ENCODE assay signal across 20 cellular contexts in genomic region chr15:70825841-70826240, GRCh38. TPM values are rescaled to one million over a fixed set of nuclear protein-coding genes. Genes with fewer than 3 reads are reported as not detected.
DNase-seq lines count a peak whose midpoint lies in the region; ATAC-seq, FAIRE-seq and TF ChIP-seq lines count a peak whose summit lies in the region.
"Had no signal": no experiment of that assay in that cellular context is flagged by ENCODE, and none has a peak within 500 bp of the region (broad histone marks: within the 10 kb centered on the region; RNA-seq: fewer than 3 reads in every experiment).

No MANE protein-coding gene starts in this region.

- H4K91ac ChIP-seq in mesenchymal stem cell (ENCODE audit: low read length): no peak overlapping the region

- no peak for TF ChIP-seq EP300 in A549 (IDR thresholded peaks at IDR 0.05)

- H3K4me3 ChIP-seq in A549 (no peak overlapping the region), adipocyte (ENCODE audit: low read length) (no peak overlapping the region), mesenchymal stem cell (ENCODE audit: insufficient read depth in 1 of 2, low read depth in 1 of 2, low read length in 2 of 2) (no peak overlapping the region), psoas muscle (no peak overlapping the region)
- H3K4me3 ChIP-seq: body of pancreas, ovary, right lobe of liver had no signal

- CTCF ChIA-PET in A549 (lab: Yijun Ruan, JAX): interaction anchor here (0.9 to 20.5 kb wide), 25 partner anchors 9 to 615 kb away, joined by 3 to 331 read pairs (median 8); partner anchors contain the start of genes LARP6 and LRRC49

- FAIRE-seq in A549 (lab: Jason Lieb, UNC): no peak
- peak; percentile 54 for FAIRE-seq in HTR-8/SVneo (lab: Jason Lieb, UNC)

- intact Hi-C loops in psoas muscle (cut with DNase I): loop anchor here (1.0 to 10.0 kb wide), 3 partner anchors 49 to 979 kb away; no protein-coding TSS in a partner anchor

- H3K36me3 ChIP-seq in adipocyte (ENCODE audit: control insufficient read depth, insufficient read depth, low read length, severe bottlenecking): peaks cover 4% of the 10 kb centered on the region
- peaks cover 0 to 16% of the 10 kb centered on the region in 2 experiments for H3K36me3 ChIP-seq in mesenchymal stem cell (ENCODE audit: control insufficient read depth in 1 of 2, insufficient read depth in 2 of 2, low read depth in 1 of 2, low read length in 2 of 2)
- no peaks in the 10 kb centered on the region for H3K36me3 ChIP-seq in psoas muscle (ENCODE audit: insufficient read depth in 1 of 2, low read depth in 1 of 2)
- H3K36me3 ChIP-seq: ovary, right lobe of liver, WERI-Rb-1 had no signal

- WGBS in A549 (ENCODE audit: missing lambda C conversion rate): 87% methylated on average over 8 of the region's 8 CpGs
- WGBS in mesenchymal stem cell: 96% methylated on average over 8 of the region's 8 CpGs
- 90 to 92% (median 92%) methylated on average over 8 of the region's 8 CpGs for WGBS in psoas muscle, 3 donors

- peak overlapping the region; percentile 42 for H3K9ac ChIP-seq in adipocyte (ENCODE audit: low read length)
- peak overlapping the region; percentile 71 for H3K9ac ChIP-seq in mesenchymal stem cell (ENCODE audit: low read length)

- no peak for DNase-seq in A549 (ENCODE audit: low read depth in 1 of 2, low spot score in 1 of 2)
- no peak for DNase-seq in HTR-8/SVneo (ENCODE audit: insufficient read length, low spot score)
- no peak for DNase-seq in adipocyte (ENCODE audit: low read depth)
- no peak for DNase-seq in mesenchymal stem cell
- DNase-seq in psoas muscle: no peak
- DNase-seq in NCI-H510A (lab: John Stamatoyannopoulos, UW): no peak
- DNase-seq: activated CD8-positive, alpha-beta memory T cell treated with anti-CD3 and anti-CD28 coated beads, Interleukin-2, amount 50 U/mL, for 4 hours; activated naive CD8-positive, alpha-beta T cell treated with anti-CD3 and anti-CD28 coated beads for 36 hours; glutamatergic neuron; KG1; NCI-H187 treated with DMSO at 0.1 percent for 48 hours; stimulated activated CD8-positive, alpha-beta memory T cell treated with anti-CD3 and anti-CD28 coated beads, Interleukin-4, amount 100 ng/mL, for 48 hours had no signal

- H3K27ac ChIP-seq in A549 (peak overlapping the region; percentile 69 to 85), mesenchymal stem cell (ENCODE audit: low read length, poor library complexity, severe bottlenecking) (no peak overlapping the region), psoas muscle (no peak overlapping the region)
- H3K27ac ChIP-seq: body of pancreas, ovary, right lobe of liver, WERI-Rb-1 had no signal

- no peak for TF ChIP-seq POLR2A in A549 (IDR thresholded peaks at IDR 0.05; ENCODE audit: low read length)

- no peak overlapping the region for H3K18ac ChIP-seq in mesenchymal stem cell (ENCODE audit: low read depth in 1 of 2, low read length in 2 of 2)

- peak overlapping the region; percentile 74 for H2AK5ac ChIP-seq in mesenchymal stem cell (ENCODE audit: low read length, severe bottlenecking)

- peaks cover 4% of the 10 kb centered on the region for H3K79me1 ChIP-seq in mesenchymal stem cell (replicated peaks; ENCODE audit: low read length, poor library complexity, severe bottlenecking)

- TF ChIP-seq RAD21 in A549 (conservative IDR thresholded peaks at IDR 0.05 in 1 of 2, IDR thresholded peaks at IDR 0.05 in 1 of 2): no peak

- H2AFZ ChIP-seq in mesenchymal stem cell (ENCODE audit: low read depth, low read length): no peak overlapping the region

- peak overlapping the region in 1 of 2 experiments; percentile 31 for H2BK12ac ChIP-seq in mesenchymal stem cell (ENCODE audit: low read length in 2 of 2)

- H4K8ac ChIP-seq in mesenchymal stem cell (ENCODE audit: low read length): no peak overlapping the region

- POLR2A ChIA-PET in A549 (lab: Yijun Ruan, JAX): interaction anchor here (1.4 to 1.6 kb wide), 2 partner anchors 38 to 49 kb away, joined by 5 read pairs; no protein-coding TSS in a partner anchor

- H3K9me3 ChIP-seq in A549: no peaks in the 10 kb centered on the region
- H3K9me3 ChIP-seq in adipocyte (ENCODE audit: control insufficient read depth, low read length): no peaks in the 10 kb centered on the region
- no peaks in the 10 kb centered on the region for H3K9me3 ChIP-seq in mesenchymal stem cell (ENCODE audit: control insufficient read depth, low read length)
- H3K9me3 ChIP-seq in psoas muscle: no peaks in the 10 kb centered on the region
- H3K9me3 ChIP-seq: body of pancreas, ovary, right lobe of liver had no signal

- peak overlapping the region; percentile 50; the same call in 2 of the 3 replicates for H3K4me2 ChIP-seq in A549
- H3K4me2 ChIP-seq in mesenchymal stem cell (ENCODE audit: low read length, poor library complexity, severe bottlenecking): no peak overlapping the region

- H3K4ac ChIP-seq in mesenchymal stem cell (ENCODE audit: low read depth in 1 of 2, low read length in 2 of 2): no peak overlapping the region

- peaks cover 36% of the 10 kb centered on the region for H3K4me1 ChIP-seq in A549
- H3K4me1 ChIP-seq in adipocyte (ENCODE audit: control insufficient read depth, insufficient read depth, low read length): peaks cover 17% of the 10 kb centered on the region
- H3K4me1 ChIP-seq in mesenchymal stem cell (ENCODE audit: control insufficient read depth, insufficient read depth, low read depth, low read length): peaks cover 11% of the 10 kb centered on the region
- peaks cover 4% of the 10 kb centered on the region for H3K4me1 ChIP-seq in psoas muscle

- H3K27me3 ChIP-seq in adipocyte (replicated peaks; ENCODE audit: control insufficient read depth, insufficient read depth, low read length) (no peaks in the 10 kb centered on the region), mesenchymal stem cell (ENCODE audit: control insufficient read depth in 1 of 2, insufficient read depth in 1 of 2, low read length in 2 of 2) (no peaks in the 10 kb centered on the region), psoas muscle (ENCODE audit: insufficient read depth in 3 of 3, low read length in 2 of 3) (no peaks in the 10 kb centered on the region)
- H3K27me3 ChIP-seq: body of pancreas, ovary, right lobe of liver had no signal

- H2BK120ac ChIP-seq in mesenchymal stem cell (ENCODE audit: low read depth, low read length): no peak overlapping the region

- H3K14ac ChIP-seq in mesenchymal stem cell (ENCODE audit: low read length in 2 of 2): no peak overlapping the region

- no peak for TF ChIP-seq CTCF in A549 (IDR thresholded peaks at IDR 0.05)
- no peak for TF ChIP-seq CTCF in psoas muscle (IDR thresholded peaks at IDR 0.05)

- H3K23ac ChIP-seq in mesenchymal stem cell (ENCODE audit: low read length in 2 of 2): no peak overlapping the region

- no peak overlapping the region for H2BK5ac ChIP-seq in mesenchymal stem cell (ENCODE audit: low read depth, low read length, poor library complexity, severe bottlenecking)

- ATAC-seq in A549: no peak
- no peak for ATAC-seq in GM21367 (IDR thresholded peaks at IDR 0.05; ENCODE audit: unreplicated experiment)
- ATAC-seq in psoas muscle: no peak
- ATAC-seq in GM19351 (IDR thresholded peaks at IDR 0.05; ENCODE audit: unreplicated experiment): no peak

- no peak overlapping the region for H2BK15ac ChIP-seq in mesenchymal stem cell (ENCODE audit: low read depth, poor library complexity, severe bottlenecking)

TF ChIP-seq in A549, 52 proteins besides CTCF, POLR2A, EP300 and RAD21:
- no peak for TF ChIP-seq RARB (CRISPR knock-in tag; IDR thresholded peaks at IDR 0.05)
- TF ChIP-seq HOXB5 (CRISPR knock-in tag; IDR thresholded peaks at IDR 0.05): no peak
- TF ChIP-seq ZSCAN20 (CRISPR knock-in tag; IDR thresholded peaks at IDR 0.05): no peak
- TF ChIP-seq HMGXB4 (CRISPR knock-in tag; IDR thresholded peaks at IDR 0.05; ENCODE audit: borderline replicate concordance): no peak
- TF ChIP-seq FOSL2 (IDR thresholded peaks at IDR 0.05): no peak
- TF ChIP-seq FOSL2 (CRISPR knock-in tag; IDR thresholded peaks at IDR 0.05): no peak
- TF ChIP-seq ZFP36 (IDR thresholded peaks at IDR 0.05; ENCODE audit: borderline replicate concordance, partially characterized antibody): no peak
- TF ChIP-seq CBX8 (IDR thresholded peaks at IDR 0.05): no peak

RNA-seq across cellular contexts. Expression of gene LARP6, which starts 28.1 kb away (rescaled TPM):
- polyA plus RNA-seq in A549 (2011; rRNA removed) (120 and 158 TPM in 2 replicates), A549 (2017; fragmentation: RNase III; extraction: RNeasy Plus Mini Kit Qiagen cat#74134 plus additional on column Dnase treatment) (47.3 to 64.3 TPM (median 57.2 TPM) in 3 replicates), psoas muscle (1 to 10 TPM; 2.9 to 5.2 (median 4.3) TPM)
- polyA plus RNA-seq in A549 (2012; cell fraction: cytosol; rRNA removed): 81.8 and 94.9 TPM in 2 replicates
- 31.4 and 55.5 TPM in 2 replicates for polyA plus RNA-seq in A549 (2012; cell fraction: nucleus; rRNA removed)
- 72.1 and 73.2 TPM in 2 replicates for polyA minus RNA-seq in A549 (2011; rRNA and poly(A)+ RNA removed)
- 57.0 TPM for polyA plus RNA-seq in mesenchymal stem cell (2013, experiment 1 of 2)
- polyA plus RNA-seq in mesenchymal stem cell (2013, experiment 2 of 2): 60.3 TPM
- total RNA-seq in psoas muscle: 10 to 100 TPM in 2 of 4 donors, 1 to 10 TPM in 2; 6.4 to 18.9 (median 9.5) TPM
- total RNA-seq: activated CD4-positive, alpha-beta T cell treated with anti-CD3 and anti-CD28 coated beads, Interleukin-2, amount 10 ng/mL, durations not matched to agents 7 days and 5 days; T-helper 2 cell treated with Interferon-gamma antibody and Interleukin-4, amounts not matched to agents 100 ng/mL and 5 ng/mL, for 36 hours had no signal

Comparison
In these comparisons a context has a peak if more than half of its experiments do, and no peak if none do; other contexts are left out.
1. H3K27ac ChIP-seq: peak in A549 (2 of 2); none in mesenchymal stem cell (single experiment) and psoas muscle (single experiment).
2. RNA of gene LARP6, which starts 28.1 kb away (polyA plus RNA-seq): 31.4 to 158 TPM in A549; 2.9 to 5.2 TPM in psoas muscle; every median in the first group is over 4 times any median in the second.